12 cellular contexts compared by ENCODE assay signal in the genomic region with DNA sequence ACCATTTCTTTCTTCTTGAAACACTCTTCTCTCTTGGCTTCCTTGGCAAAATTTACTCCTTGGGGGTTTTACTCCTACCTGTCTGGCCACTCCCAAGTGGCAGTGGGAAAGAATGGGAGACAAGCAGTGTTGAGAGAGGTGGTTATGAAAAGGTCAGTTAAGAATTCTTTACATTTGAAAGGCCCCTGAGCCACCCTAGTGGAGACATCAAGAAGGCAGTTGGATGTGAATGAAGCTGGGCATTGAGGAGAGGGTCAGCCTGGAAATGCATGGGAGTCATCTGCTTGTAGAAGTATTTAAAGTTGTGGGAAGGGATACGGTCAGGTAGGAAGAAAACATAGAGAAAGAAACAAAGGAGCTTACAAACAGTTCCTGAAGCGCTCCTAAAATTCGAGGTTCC. TPM values are rescaled to one million over a fixed set of nuclear protein-coding genes. Genes with fewer than 3 reads are reported as not detected.
DNase-seq lines count a peak whose midpoint lies in the region; TF ChIP-seq lines count a peak whose summit lies in the region.
"Had no signal": no experiment of that assay in that cellular context is flagged by ENCODE, and none has a peak within 500 bp of the region (broad histone marks: within the 10 kb centered on the region; RNA-seq: fewer than 3 reads in every experiment).

No MANE protein-coding gene starts in this region.

- intact Hi-C loops in mammary epithelial cell (cut with micrococcal nuclease) (loop anchor here (2.0 kb wide), 1 partner anchor 46 kb away; a partner anchor contains a TSS), breast epithelium (cut with DNase I; ENCODE audit: low total_unique reads) (no loop called here)

- no peaks in the 10 kb centered on the region for H4K20me1 ChIP-seq in mammary epithelial cell (ENCODE audit: insufficient read depth, low read length)
- H4K20me1 ChIP-seq in fibroblast of lung (ENCODE audit: control insufficient read depth, extremely low read depth, insufficient read depth, low read length) = no peaks in the 10 kb centered on the region

- in situ Hi-C loops in mammary epithelial cell (cut with MboI; ENCODE audit: low sequenced_read_pairs in 2 of 2) = no loop called here

- H2AFZ ChIP-seq in mammary epithelial cell (ENCODE audit: low read depth, low read length) (no peak overlapping the region), fibroblast of lung (ENCODE audit: low read length) (no peak overlapping the region)

- H3K4me2 ChIP-seq in mammary epithelial cell (ENCODE audit: insufficient read depth, low read depth, low read length) = no peak overlapping the region
- no peak overlapping the region for H3K4me2 ChIP-seq in fibroblast of lung (ENCODE audit: extremely low read depth, insufficient read depth, low read length)

- H3K9ac ChIP-seq in mammary epithelial cell (ENCODE audit: insufficient read depth, low read length) (no peak overlapping the region), fibroblast of lung (ENCODE audit: insufficient read depth, low read length) (no peak overlapping the region)

- WGBS in mammary epithelial cell (ENCODE audit: low coverage, missing lambda C conversion rate) = 89% methylated on average over 3 of the region's 3 CpGs

- H3K4me3 ChIP-seq in mammary epithelial cell (replicated peaks in 1 of 3; ENCODE audit: insufficient read depth in 1 of 3, low read depth in 2 of 3, low read length in 3 of 3) (no peak overlapping the region), breast epithelium (no peak overlapping the region), fibroblast of lung (replicated peaks in 1 of 4; ENCODE audit: control extremely low read depth in 1 of 4, insufficient read depth in 1 of 4, low read depth in 3 of 4, low read length in 4 of 4) (no peak overlapping the region), MG63 (no peak overlapping the region)
- H3K4me3 ChIP-seq: thyroid gland had no signal

- H3K36me3 ChIP-seq in mammary epithelial cell (ENCODE audit: insufficient read depth, low read length) = no peaks in the 10 kb centered on the region
- H3K36me3 ChIP-seq in breast epithelium = no peaks in the 10 kb centered on the region
- H3K36me3 ChIP-seq in fibroblast of lung (ENCODE audit: control insufficient read depth, insufficient read depth, low read length) = no peaks in the 10 kb centered on the region
- no peaks in the 10 kb centered on the region for H3K36me3 ChIP-seq in MG63
- H3K36me3 ChIP-seq: thyroid gland had no signal

- no peak for DNase-seq in mammary epithelial cell
- no peak for DNase-seq in breast epithelium (ENCODE audit: low spot score in 2 of 2)
- peak; percentile 59 to 60 for DNase-seq in SHP77 (lab: John Stamatoyannopoulos, UW)
- DNase-seq in fibroblast of lung (ENCODE audit: low read depth in 2 of 2) = no peak
- no peak for DNase-seq in MG63
- DNase-seq in midbrain (lab: John Stamatoyannopoulos, UW) = no peak
- no peak for DNase-seq in OCI-M1 (lab: John Stamatoyannopoulos, UW)
- no peak for DNase-seq in NCI-H524 treated with DMSO at 0.1 percent for 48 hours (lab: John Stamatoyannopoulos, UW)
- DNase-seq: amygdala, DND-41, NCI-H1417, thyroid gland had no signal

- H3K27me3 ChIP-seq in mammary epithelial cell (ENCODE audit: insufficient read depth, low read length) (no peaks in the 10 kb centered on the region), breast epithelium (no peaks in the 10 kb centered on the region), fibroblast of lung (ENCODE audit: control insufficient read depth, insufficient read depth, low read length) (no peaks in the 10 kb centered on the region), MG63 (no peaks in the 10 kb centered on the region)
- H3K27me3 ChIP-seq: thyroid gland had no signal

- H3K79me2 ChIP-seq in mammary epithelial cell (ENCODE audit: insufficient read depth, low read length) (no peaks in the 10 kb centered on the region), fibroblast of lung (ENCODE audit: control insufficient read depth, insufficient read depth, low read length) (no peaks in the 10 kb centered on the region)

- CTCF ChIA-PET in mammary epithelial cell (lab: Charles Lee; ENCODE audit: low non-redundant PET) = no interaction called here

- dilution Hi-C loops in mammary epithelial cell (cut with HindIII; ENCODE audit: low sequenced_read_pairs) = loop anchor here (5.0 kb wide), 1 partner anchor 50 kb away; no protein-coding TSS in a partner anchor

- H3K4me1 ChIP-seq in mammary epithelial cell (ENCODE audit: insufficient read depth, low read length) = peaks cover 9% of the 10 kb centered on the region
- no peaks in the 10 kb centered on the region for H3K4me1 ChIP-seq in breast epithelium
- no peaks in the 10 kb centered on the region for H3K4me1 ChIP-seq in fibroblast of lung (ENCODE audit: control insufficient read depth, extremely low read depth, insufficient read depth, low read length)
- H3K4me1 ChIP-seq: thyroid gland had no signal

- no TSS peak for BruUV-seq in mammary epithelial cell (replicated peaks; lab: Mats Ljungman, UMichigan)

- TF ChIP-seq CTCF in mammary epithelial cell (conservative IDR thresholded peaks at IDR 0.05 in 1 of 2, IDR thresholded peaks at IDR 0.05 in 1 of 2; ENCODE audit: extremely low read depth in 1 of 2, insufficient read depth in 1 of 2, low read depth in 1 of 2, low read length in 2 of 2) (peak; percentile 17 to 18), breast epithelium (IDR thresholded peaks at IDR 0.05) (no peak), fibroblast of lung (conservative IDR thresholded peaks at IDR 0.05 in 1 of 2, IDR thresholded peaks at IDR 0.05 in 1 of 2; ENCODE audit: low read depth in 1 of 2, low read length in 2 of 2) (peak; percentile 14 to 27)

- H3K27ac ChIP-seq in mammary epithelial cell (ENCODE audit: insufficient read depth, low read depth, low read length) (no peak overlapping the region), breast epithelium (no peak overlapping the region), fibroblast of lung (ENCODE audit: insufficient read depth, low read length) (no peak overlapping the region)
- H3K27ac ChIP-seq: thyroid gland had no signal

- TF ChIP-seq POLR2A in breast epithelium (IDR thresholded peaks at IDR 0.05) = no peak

- H3K9me3 ChIP-seq in mammary epithelial cell (replicated peaks; ENCODE audit: insufficient read depth, low read length) = peaks cover 4% of the 10 kb centered on the region
- H3K9me3 ChIP-seq in breast epithelium = peaks cover 0 to 7% of the 10 kb centered on the region in 2 donors
- H3K9me3 ChIP-seq in fibroblast of lung (ENCODE audit: control insufficient read depth, insufficient read depth, low read depth, low read length) = no peaks in the 10 kb centered on the region
- peaks cover 16% of the 10 kb centered on the region for H3K9me3 ChIP-seq in MG63
- H3K9me3 ChIP-seq: thyroid gland had no signal

RNA-seq across cellular contexts. Expression of a gene that starts 42.3 kb away (rescaled TPM):
- 10 to 100 TPM in 1 of 2 donors, 1 to 10 TPM in 1; 5.7 to 22.7 TPM for total RNA-seq in mammary epithelial cell
- polyA plus RNA-seq in mammary epithelial cell = 21.4 TPM
- polyA minus RNA-seq in mammary epithelial cell = 76.4 TPM
- total RNA-seq in breast epithelium = 1 to 10 TPM; 1.6 to 2.9 (median 2.7) TPM
- total RNA-seq in fibroblast of lung = 3.6 and 7.3 TPM in 2 replicates
- 3.8 and 11.8 TPM in 2 replicates for polyA plus RNA-seq in fibroblast of lung
- polyA plus RNA-seq in fibroblast of lung (2012) = 4.6 and 13.0 TPM in 2 replicates
- 23.7 and 68.8 TPM in 2 replicates for polyA minus RNA-seq in fibroblast of lung (ENCODE audit: low replicate concordance)
- total RNA-seq in MG63 (2014; rRNA removed; shearing (Covaris generic); ENCODE audit: low replicate concordance) = 33.3 and 35.9 TPM in 2 replicates

RNA-seq across cellular contexts. Expression of a gene that starts 46.5 kb away (rescaled TPM):
- total RNA-seq in mammary epithelial cell = 1 to 10 TPM in 1 of 2 donors, under 1 TPM in 1; 0.85 to 4.0 TPM
- polyA plus RNA-seq in mammary epithelial cell = 0.40 TPM
- not detected for polyA minus RNA-seq in mammary epithelial cell
- 1 to 10 TPM; 6.2 to 7.8 (median 6.3) TPM for total RNA-seq in breast epithelium
- 1.5 and 6.1 TPM in 2 replicates for total RNA-seq in fibroblast of lung
- polyA plus RNA-seq in fibroblast of lung = 1.7 and 3.2 TPM in 2 replicates
- 2.6 and 4.1 TPM in 2 replicates for polyA plus RNA-seq in fibroblast of lung (2012)
- polyA minus RNA-seq in fibroblast of lung (ENCODE audit: low replicate concordance) = 8.1 and 12.7 TPM in 2 replicates
- total RNA-seq in MG63 (2014; rRNA removed; shearing (Covaris generic); ENCODE audit: low replicate concordance) = 1.1 and 5.1 TPM in 2 replicates

Comparison
In these comparisons a context has a peak if more than half of its experiments do, and no peak if none do; other contexts are left out.
1. CTCF ChIP-seq: peak in mammary epithelial cell (2 of 2) and fibroblast of lung (2 of 2); none in breast epithelium (0 of 3).
2. DNase-seq: peak in SHP77 (2 of 2); none in mammary epithelial cell (single experiment), breast epithelium (0 of 2), fibroblast of lung (0 of 2), MG63 (single experiment), midbrain (single experiment), OCI-M1 (single experiment) and NCI-H524 treated with DMSO at 0.1 percent for 48 hours (single experiment).